ENCODE assay signal across 1 cellular context in genomic region chr1:22677861-22678521, GRCh38.
TF ChIP-seq lines count a peak whose summit lies in the region.

No MANE protein-coding gene starts in this region.

TF ChIP-seq in H1, 55 proteins besides CTCF, POLR2A, EP300 and RAD21:
- TF ChIP-seq CEBPB (IDR thresholded peaks at IDR 0.05; ENCODE audit: low read depth, low read length) (no peak), MAFK (IDR thresholded peaks at IDR 0.05; ENCODE audit: low read depth, low read length) (no peak), SP1 (IDR thresholded peaks at IDR 0.05; ENCODE audit: low read depth, low read length) (no peak), SIRT6 (IDR thresholded peaks at IDR 0.05; ENCODE audit: low read length) (no peak), KDM1A (IDR thresholded peaks at IDR 0.05; ENCODE audit: borderline replicate concordance, low read length) (no peak), SAP30 (IDR thresholded peaks at IDR 0.05; ENCODE audit: insufficient read depth, insufficient replicate concordance, low read length) (no peak), CHD7 (IDR thresholded peaks at IDR 0.05; ENCODE audit: insufficient replicate concordance, low read length) (no peak), BCL11A (IDR thresholded peaks at IDR 0.05; ENCODE audit: low read depth in 2 of 2, low read length in 2 of 2) (no peak), JUND (IDR thresholded peaks at IDR 0.05; ENCODE audit: low read length) (no peak), CTBP2 (IDR thresholded peaks at IDR 0.05; ENCODE audit: borderline replicate concordance, insufficient read depth, insufficient read length, low read length) (no peak), SIX5 (IDR thresholded peaks at IDR 0.05; ENCODE audit: low read depth, low read length) (no peak), KDM5A (IDR thresholded peaks at IDR 0.05; ENCODE audit: low read length) (no peak)
TF ChIP-seq in H1: peak in this region for 0.
